In genomic region chr11:114142646-114143045, GRCh38 we compare ENCODE assay signal across 19 cellular contexts.
DNase-seq lines count a peak whose midpoint lies in the region; ATAC-seq and TF ChIP-seq lines count a peak whose summit lies in the region.
"Had no signal": no experiment of that assay in that cellular context is flagged by ENCODE, and none has a peak within 500 bp of the region (broad histone marks: within the 10 kb centered on the region; RNA-seq: fewer than 3 reads in every experiment).

No MANE protein-coding gene starts in this region.

- no peak overlapping the region for H3K27ac Mint-ChIP-seq in activated CD4-positive, alpha-beta T cell treated with anti-CD3 and anti-CD28 coated beads, Interleukin-2, amount 10 ng/mL, durations not matched to agents 24 days and 14 days
- H3K27ac Mint-ChIP-seq: activated naive CD8-positive, alpha-beta T cell treated with anti-CD3 and anti-CD28 coated beads for 36 hours had no signal

- H3K27me3 ChIP-seq in gastroesophageal sphincter (no peaks in the 10 kb centered on the region), rectal smooth muscle tissue (ENCODE audit: control insufficient read depth, insufficient read depth, low read length) (no peaks in the 10 kb centered on the region)
- H3K27me3 ChIP-seq: breast epithelium, left lung, right lobe of liver, SJSA1 had no signal

- ATAC-seq in gastroesophageal sphincter: no peak
- ATAC-seq: K562; left lung; stimulated activated naive CD8-positive, alpha-beta T cell treated with anti-CD3 and anti-CD28 coated beads, Interleukin-15, Interleukin-2, amounts not matched to agents 100 U/mL and 50 U/mL, for 24 hours had no signal

- TF ChIP-seq CTCF in VCaP (conservative IDR thresholded peaks at IDR 0.05) (no peak), gastroesophageal sphincter (IDR thresholded peaks at IDR 0.05) (no peak)

- H3K27ac ChIP-seq in VCaP: peak overlapping the region; percentile 84
- peak overlapping the region in 3 of 4 donors; percentile 78 to 99 (median 80) for H3K27ac ChIP-seq in gastroesophageal sphincter
- peak overlapping the region; percentile 56 for H3K27ac ChIP-seq in rectal smooth muscle tissue (ENCODE audit: low read depth, low read length)
- peak overlapping the region; percentile 49 for H3K27ac ChIP-seq in urinary bladder (ENCODE audit: low read depth)
- H3K27ac ChIP-seq: left lung, SJSA1 had no signal

- WGBS in gastroesophageal sphincter (ENCODE audit: low coverage in 1 of 2), 2 donors: 30 to 50% methylated on average over 2 to 3 of the region's 3 CpGs
- 21% methylated on average over 3 of the region's 3 CpGs for WGBS in urinary bladder

- no peak for TF ChIP-seq EP300 in gastroesophageal sphincter (IDR thresholded peaks at IDR 0.05)

- H3K4me3 ChIP-seq in gastroesophageal sphincter: no peak overlapping the region
- no peak overlapping the region for H3K4me3 ChIP-seq in rectal smooth muscle tissue (ENCODE audit: low read length)
- no peak overlapping the region for H3K4me3 ChIP-seq in urinary bladder (ENCODE audit: low read depth, low read length)
- H3K4me3 ChIP-seq: breast epithelium, K562, left lung, right lobe of liver, SJSA1 had no signal

- no peaks in the 10 kb centered on the region for H3K9me3 Mint-ChIP-seq in activated CD4-positive, alpha-beta T cell treated with anti-CD3 and anti-CD28 coated beads, Interleukin-2, amount 10 ng/mL, durations not matched to agents 24 days and 14 days
- H3K9me3 Mint-ChIP-seq: activated naive CD8-positive, alpha-beta T cell treated with anti-CD3 and anti-CD28 coated beads for 36 hours had no signal

- no peaks in the 10 kb centered on the region for H3K9me3 ChIP-seq in gastroesophageal sphincter
- H3K9me3 ChIP-seq: breast epithelium, left lung, right lobe of liver, SJSA1 had no signal

- no peaks in the 10 kb centered on the region for H3K36me3 Mint-ChIP-seq in activated CD4-positive, alpha-beta T cell treated with anti-CD3 and anti-CD28 coated beads, Interleukin-2, amount 10 ng/mL, durations not matched to agents 24 days and 14 days (ENCODE audit: low read depth)
- H3K36me3 Mint-ChIP-seq: activated naive CD8-positive, alpha-beta T cell treated with anti-CD3 and anti-CD28 coated beads for 36 hours had no signal

- H3K27me3 Mint-ChIP-seq in activated CD4-positive, alpha-beta T cell treated with anti-CD3 and anti-CD28 coated beads, Interleukin-2, amount 10 ng/mL, durations not matched to agents 24 days and 14 days: peaks cover 16% of the 10 kb centered on the region
- H3K27me3 Mint-ChIP-seq: activated naive CD8-positive, alpha-beta T cell treated with anti-CD3 and anti-CD28 coated beads for 36 hours had no signal

- H3K4me1 ChIP-seq in gastroesophageal sphincter (peaks cover 39 to 100% (median 81%) of the 10 kb centered on the region in 3 donors), rectal smooth muscle tissue (ENCODE audit: control insufficient read depth, insufficient read depth, low read length) (peaks cover 33% of the 10 kb centered on the region), urinary bladder (ENCODE audit: insufficient read depth) (peaks cover 1% of the 10 kb centered on the region)
- H3K4me1 ChIP-seq: SJSA1 had no signal

- no peak for TF ChIP-seq POLR2A in gastroesophageal sphincter (IDR thresholded peaks at IDR 0.05)

- no peak for DNase-seq in stimulated activated CD4-positive, alpha-beta T cell treated with anti-CD3 and anti-CD28 coated beads, Interleukin-15, amount 100 ng/mL, for 24 hours
- no peak for DNase-seq in AML-193 (lab: John Stamatoyannopoulos, UW)
- no peak for DNase-seq in activated CD4-positive, alpha-beta T cell treated with anti-CD3 and anti-CD28 coated beads, Interleukin-2, amount 10 ng/mL, durations not matched to agents 24 days and 14 days
- DNase-seq: activated CD4-positive, CD25-positive, alpha-beta regulatory T cell treated with anti-CD3 and anti-CD28 coated beads, Interleukin-2, amount 50 U/mL, for 72 hours; activated naive CD8-positive, alpha-beta T cell treated with anti-CD3 and anti-CD28 coated beads for 36 hours; COR-L47; left lung; NCI-H1694 treated with DMSO at 0.1 percent for 48 hours; occipital lobe; right lobe of liver; stimulated activated naive CD8-positive, alpha-beta T cell treated with anti-CD3 and anti-CD28 coated beads, Interleukin-15, Interleukin-2, amounts not matched to agents 100 U/mL and 50 U/mL, for 24 hours; T1000 had no signal

- H3K36me3 ChIP-seq in gastroesophageal sphincter: peaks cover 0 to 59% of the 10 kb centered on the region in 2 donors
- H3K36me3 ChIP-seq in rectal smooth muscle tissue (ENCODE audit: control insufficient read depth, insufficient read depth, low read length): no peaks in the 10 kb centered on the region
- H3K36me3 ChIP-seq in urinary bladder (ENCODE audit: insufficient read depth): no peaks in the 10 kb centered on the region
- H3K36me3 ChIP-seq: breast epithelium, SJSA1 had no signal

- peaks cover 3% of the 10 kb centered on the region for H3K4me1 Mint-ChIP-seq in activated CD4-positive, alpha-beta T cell treated with anti-CD3 and anti-CD28 coated beads, Interleukin-2, amount 10 ng/mL, durations not matched to agents 24 days and 14 days

- intact Hi-C loops in activated CD4-positive, alpha-beta T cell treated with anti-CD3 and anti-CD28 coated beads, Interleukin-2, amount 10 ng/mL, durations not matched to agents 24 days and 14 days (cut with micrococcal nuclease): no loop called here

- H3K9ac ChIP-seq in rectal smooth muscle tissue (ENCODE audit: low read length): no peak overlapping the region

- H3K4me3 Mint-ChIP-seq in activated CD4-positive, alpha-beta T cell treated with anti-CD3 and anti-CD28 coated beads, Interleukin-2, amount 10 ng/mL, durations not matched to agents 24 days and 14 days: no peak overlapping the region
- H3K4me3 Mint-ChIP-seq: activated naive CD8-positive, alpha-beta T cell treated with anti-CD3 and anti-CD28 coated beads for 36 hours had no signal
